In the genomic region with DNA sequence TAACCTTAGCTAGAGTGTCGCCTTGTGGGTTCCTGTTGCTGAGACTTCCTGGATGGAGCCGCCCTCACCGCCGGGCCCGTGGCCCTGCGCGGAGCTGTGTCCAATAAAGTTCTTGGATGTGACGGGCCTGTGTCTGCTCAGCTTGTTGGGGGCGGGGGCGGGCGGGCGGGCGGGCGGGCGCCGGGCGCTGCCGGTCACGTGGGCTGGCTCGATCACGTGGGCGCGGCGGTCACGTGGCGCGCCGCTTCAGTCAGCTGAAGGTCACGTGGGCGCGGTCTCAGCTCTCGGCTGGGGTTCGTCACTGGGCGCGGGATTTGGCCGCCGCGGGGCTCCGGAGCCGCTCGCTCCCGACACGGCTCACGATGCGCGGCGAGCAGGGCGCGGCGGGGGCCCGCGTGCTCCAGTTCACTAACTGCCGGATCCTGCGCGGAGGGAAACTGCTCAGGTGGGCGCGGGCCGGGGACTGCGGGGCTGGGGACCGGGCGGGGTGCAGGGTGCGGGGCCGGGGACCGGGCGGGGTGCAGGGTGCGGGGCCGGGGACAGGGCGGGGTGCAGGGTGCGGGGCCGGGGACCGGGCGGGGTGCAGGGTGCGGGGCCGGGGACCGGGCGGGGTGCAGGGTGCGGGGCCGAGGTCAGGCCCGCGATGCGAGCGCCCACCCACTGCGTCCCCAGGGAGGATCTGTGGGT, we compare ENCODE assay signal across 8 cellular contexts. TPM values are rescaled to one million over a fixed set of nuclear protein-coding genes. Genes with fewer than 3 reads are reported as not detected.
DNase-seq lines count a peak whose midpoint lies in the region; ATAC-seq, FAIRE-seq and TF ChIP-seq lines count a peak whose summit lies in the region.

A gene with protein sequence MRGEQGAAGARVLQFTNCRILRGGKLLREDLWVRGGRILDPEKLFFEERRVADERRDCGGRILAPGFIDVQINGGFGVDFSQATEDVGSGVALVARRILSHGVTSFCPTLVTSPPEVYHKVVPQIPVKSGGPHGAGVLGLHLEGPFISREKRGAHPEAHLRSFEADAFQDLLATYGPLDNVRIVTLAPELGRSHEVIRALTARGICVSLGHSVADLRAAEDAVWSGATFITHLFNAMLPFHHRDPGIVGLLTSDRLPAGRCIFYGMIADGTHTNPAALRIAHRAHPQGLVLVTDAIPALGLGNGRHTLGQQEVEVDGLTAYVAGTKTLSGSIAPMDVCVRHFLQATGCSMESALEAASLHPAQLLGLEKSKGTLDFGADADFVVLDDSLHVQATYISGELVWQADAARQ (plus strand): TSS at position 275 of the 687 bp plus-strand sequence. CDS start 88 bp downstream, at position 363.

- WGBS in mammary epithelial cell (ENCODE audit: low coverage, missing lambda C conversion rate): 20% methylated on average over 1 of the region's 83 CpGs
- 0 to 1% (median 1%) methylated on average over 71 to 83 of the region's 83 CpGs for WGBS in small intestine, 3 donors

- TF ChIP-seq CTCF in WI38 (IDR thresholded peaks at IDR 0.05; ENCODE audit: low read depth, low read length) (no peak), mammary epithelial cell (conservative IDR thresholded peaks at IDR 0.05 in 1 of 2, IDR thresholded peaks at IDR 0.05 in 1 of 2; ENCODE audit: extremely low read depth in 1 of 2, insufficient read depth in 1 of 2, low read depth in 1 of 2, low read length in 2 of 2) (no peak)

- dilution Hi-C loops in mammary epithelial cell (cut with HindIII; ENCODE audit: low sequenced_read_pairs): no loop called here

- peak within 1 kb of the TSS; percentile 80 for H3K4me2 ChIP-seq in mammary epithelial cell (ENCODE audit: insufficient read depth, low read depth, low read length)

- H3K4me1 ChIP-seq in mammary epithelial cell (ENCODE audit: insufficient read depth, low read length) (peaks cover 48% of the 10 kb centered on the region), small intestine (ENCODE audit: control insufficient read depth in 2 of 2, insufficient read depth in 1 of 2, low read depth in 1 of 2, low read length in 1 of 2) (peaks cover 3 to 15% of the 10 kb centered on the region in 2 donors)

- H3K79me2 ChIP-seq in mammary epithelial cell (ENCODE audit: insufficient read depth, low read length): peaks cover 83% of the 10 kb centered on the region

- no peaks in the 10 kb centered on the region for H3K27me3 ChIP-seq in mammary epithelial cell (ENCODE audit: insufficient read depth, low read length)
- no peaks in the 10 kb centered on the region for H3K27me3 ChIP-seq in small intestine (ENCODE audit: control insufficient read depth in 2 of 2, insufficient read depth in 2 of 2, low read length in 2 of 2)

- no peak within 1 kb of the TSS for H3K27ac ChIP-seq in mammary epithelial cell (ENCODE audit: insufficient read depth, low read depth, low read length)
- peak within 1 kb of the TSS; percentile 35 to 85 for H3K27ac ChIP-seq in small intestine (ENCODE audit: low read depth in 1 of 2, low read length in 1 of 2)

- peaks cover 7% of the 10 kb centered on the region for H3K36me3 ChIP-seq in mammary epithelial cell (ENCODE audit: insufficient read depth, low read length)
- no peaks in the 10 kb centered on the region for H3K36me3 ChIP-seq in small intestine (ENCODE audit: control insufficient read depth in 2 of 2, insufficient read depth in 2 of 2, low read length in 2 of 2)

- ATAC-seq in HG02763 (IDR thresholded peaks at IDR 0.05; ENCODE audit: unreplicated experiment): peak; percentile 56
- no peak for ATAC-seq in HG03045 (IDR thresholded peaks at IDR 0.05; ENCODE audit: unreplicated experiment)

- FAIRE-seq in small intestine (lab: Jason Lieb, UNC): no peak

- H2AFZ ChIP-seq in mammary epithelial cell (ENCODE audit: low read depth, low read length): no peak within 1 kb of the TSS

- H3K4me3 ChIP-seq in WI38 (ENCODE audit: low read depth, low read length) (peak within 1 kb of the TSS; percentile 69), mammary epithelial cell (replicated peaks in 1 of 3; ENCODE audit: insufficient read depth in 1 of 3, low read depth in 2 of 3, low read length in 3 of 3) (peak within 1 kb of the TSS; percentile 61 to 74 (median 64)), small intestine (ENCODE audit: low read depth in 1 of 2, low read length in 2 of 2) (peak within 1 kb of the TSS; percentile 59 to 66)

- H3K9me3 ChIP-seq in mammary epithelial cell (replicated peaks; ENCODE audit: insufficient read depth, low read length): no peaks in the 10 kb centered on the region
- no peaks in the 10 kb centered on the region for H3K9me3 ChIP-seq in small intestine (ENCODE audit: control insufficient read depth, low read depth)

- CTCF ChIA-PET in mammary epithelial cell (lab: Charles Lee; ENCODE audit: low non-redundant PET): no interaction called here

- intact Hi-C loops in mammary epithelial cell (cut with micrococcal nuclease): no loop called here

- H4K20me1 ChIP-seq in mammary epithelial cell (ENCODE audit: insufficient read depth, low read length): peaks cover 4% of the 10 kb centered on the region

- peak within 1 kb of the TSS; percentile 63 for H3K9ac ChIP-seq in mammary epithelial cell (ENCODE audit: insufficient read depth, low read length)

- in situ Hi-C loops in mammary epithelial cell (cut with MboI; ENCODE audit: low sequenced_read_pairs in 2 of 2): no loop called here

- DNase-seq in DMS53 treated with DMSO at 0.1 percent for 48 hours (lab: John Stamatoyannopoulos, UW; ENCODE audit: unreplicated experiment) (peak; percentile 61), NCI-H2196 treated with DMSO at 0.1 percent for 48 hours (lab: John Stamatoyannopoulos, UW; ENCODE audit: unreplicated experiment) (peak; percentile 88), mammary epithelial cell (peak; percentile 83), iPS-NIHi7 (ENCODE audit: extremely low spot score) (peak; percentile 91), small intestine (peak; percentile 82)

- no TSS peak for BruUV-seq in mammary epithelial cell (replicated peaks; lab: Mats Ljungman, UMichigan)

RNA-seq across cellular contexts. Expression of the gene that starts here (rescaled TPM):
- total RNA-seq in mammary epithelial cell: 10 to 100 TPM; 23.5 to 31.9 TPM
- 12.2 TPM for polyA plus RNA-seq in mammary epithelial cell
- polyA minus RNA-seq in mammary epithelial cell: 4.4 TPM
- 10 to 100 TPM; 26.7 to 41.3 (median 30.6) TPM for polyA plus RNA-seq in small intestine
